ENCODE assay signal across 10 cellular contexts in genomic region chr10:19815036-19815435, GRCh38. TPM values are rescaled to one million over a fixed set of nuclear protein-coding genes. Genes with fewer than 3 reads are reported as not detected.
DNase-seq lines count a peak whose midpoint lies in the region; ATAC-seq, FAIRE-seq and TF ChIP-seq lines count a peak whose summit lies in the region.
"Had no signal": no experiment of that assay in that cellular context is flagged by ENCODE, and none has a peak within 500 bp of the region (broad histone marks: within the 10 kb centered on the region; RNA-seq: fewer than 3 reads in every experiment).

No MANE protein-coding gene starts in this region.

- no peak for TF ChIP-seq POLR2A in K562 (conservative IDR thresholded peaks at IDR 0.05)

- H3K9ac ChIP-seq in K562 (ENCODE audit: insufficient read depth in 1 of 2, low read depth in 2 of 2, low read length in 2 of 2) = no peak overlapping the region
- H3K9ac ChIP-seq in kidney (ENCODE audit: low read length in 2 of 2) = peak overlapping the region in 1 of 2 donors; percentile 73

- H3K27ac ChIP-seq in K562 (ENCODE audit: extremely low read depth, low read depth, low read length) (no peak overlapping the region), kidney (ENCODE audit: low read depth in 2 of 2, low read length in 2 of 2) (peak overlapping the region in 1 of 2 donors; percentile 90)

- no peaks in the 10 kb centered on the region for H3K9me1 ChIP-seq in K562 (ENCODE audit: control insufficient read depth, insufficient read depth, low read length)

- no peak for ATAC-seq in K562
- no peak for ATAC-seq in HG03045 (IDR thresholded peaks at IDR 0.05; ENCODE audit: unreplicated experiment)

- no peak overlapping the region for H3K4me2 ChIP-seq in K562 (ENCODE audit: insufficient read depth, low read length)

- H3K9me3 ChIP-seq in K562 (replicated peaks; ENCODE audit: control insufficient read depth, insufficient read depth, low read depth, low read length) (no peaks in the 10 kb centered on the region), kidney (ENCODE audit: control insufficient read depth in 1 of 2, low read length in 2 of 2) (no peaks in the 10 kb centered on the region)

- TF ChIP-seq RAD21 in K562 (CRISPR knock-in tag; conservative IDR thresholded peaks at IDR 0.05 in 1 of 2, IDR thresholded peaks at IDR 0.05 in 1 of 2) = no peak

- no peak for TF ChIP-seq CTCF in K562 (IDR thresholded peaks at IDR 0.05 in 2 of 3, conservative IDR thresholded peaks at IDR 0.05 in 1 of 3; ENCODE audit: insufficient read depth in 2 of 3, low read depth in 1 of 3, low read length in 3 of 3)
- no peak for TF ChIP-seq CTCF in kidney (IDR thresholded peaks at IDR 0.05; ENCODE audit: borderline replicate concordance, extremely low read depth, insufficient read depth)
- no peak for TF ChIP-seq CTCF in GM13976 (IDR thresholded peaks at IDR 0.05; ENCODE audit: borderline replicate concordance, control extremely low read depth, extremely low read depth, insufficient read depth, missing control alignments)

- no peaks in the 10 kb centered on the region for H3K36me3 ChIP-seq in K562 (ENCODE audit: control insufficient read depth, insufficient read depth, low read length)
- H3K36me3 ChIP-seq in kidney (ENCODE audit: control insufficient read depth in 1 of 2, insufficient read depth in 2 of 2, low read length in 2 of 2) = no peaks in the 10 kb centered on the region

- intact Hi-C loops in K562 (cut with micrococcal nuclease) = no loop called here
- intact Hi-C loops in kidney (cut with DNase I) = no loop called here

- DNase-seq in K562 (ENCODE audit: extremely low read depth in 1 of 4, low spot score in 3 of 4) = no peak
- DNase-seq in kidney = no peak
- DNase-seq in skeletal muscle cell (ENCODE audit: low read depth) = no peak
- DNase-seq in hippocampal formation (lab: John Stamatoyannopoulos, UW) = no peak
- DNase-seq in GM13976 (ENCODE audit: low spot score) = no peak
- DNase-seq in NCI-H1105 (lab: John Stamatoyannopoulos, UW) = no peak
- DNase-seq: activated T-cell treated with anti-CD3 and anti-CD28 coated beads, Interleukin-2, amount 50 U/mL, for 24 hours had no signal

- no peaks in the 10 kb centered on the region for H4K20me1 ChIP-seq in K562 (replicated peaks; ENCODE audit: control insufficient read depth, insufficient read depth, low read length)

- BruUV-seq in K562 (replicated peaks; lab: Mats Ljungman, UMichigan) = no TSS peak

- H2AFZ ChIP-seq in K562 (ENCODE audit: low read depth, low read length) = no peak overlapping the region

- FAIRE-seq in K562 (lab: Jason Lieb, UNC) = no peak
- no peak for FAIRE-seq in kidney (lab: Jason Lieb, UNC)

- TF ChIP-seq EP300 in K562 (IDR thresholded peaks at IDR 0.05; ENCODE audit: low read length) = no peak

- H3K27me3 ChIP-seq in K562 (ENCODE audit: control insufficient read depth in 2 of 2, insufficient read depth in 2 of 2, low read length in 2 of 2) = peaks cover 0 to 15% of the 10 kb centered on the region in 2 experiments; a peak in 3 of 5 replicates

- in situ Hi-C loops in K562 (cut with MboI) = no loop called here
- in situ Hi-C loops in GM13976 (cut with MboI; ENCODE audit: low sequenced_read_pairs, unreplicated experiment) = no loop called here

- no peaks in the 10 kb centered on the region for H3K79me2 ChIP-seq in K562 (ENCODE audit: control insufficient read depth, insufficient read depth, low read length)

- 5% methylated on average over 11 of the region's 11 CpGs for WGBS in K562 (ENCODE audit: insufficient coverage, low coverage, missing lambda C conversion rate)

- POLR2A ChIA-PET in K562 (lab: Yijun Ruan, JAX) = no interaction called here

- H3K4me3 ChIP-seq in GM08714 (ENCODE audit: low read length) = peak overlapping the region; percentile 77
- H3K4me3 ChIP-seq in K562 = no peak overlapping the region
- peak overlapping the region; percentile 94 to 98 for H3K4me3 ChIP-seq in kidney (ENCODE audit: low read length in 2 of 2)
- peak overlapping the region; percentile 60 for H3K4me3 ChIP-seq in skeletal muscle cell (ENCODE audit: low read depth, low read length)

- H3K4me1 ChIP-seq in K562 (replicated peaks in 1 of 2; ENCODE audit: control insufficient read depth in 2 of 2, insufficient read depth in 2 of 2, low read length in 2 of 2) = peaks cover 0 to 18% of the 10 kb centered on the region in 2 experiments; a peak in 2 of 5 replicates
- no peaks in the 10 kb centered on the region for H3K4me1 ChIP-seq in kidney (ENCODE audit: control insufficient read depth in 1 of 2, insufficient read depth in 1 of 2, low read depth in 1 of 2, low read length in 2 of 2)

- CTCF ChIA-PET in K562 (lab: Yijun Ruan, JAX; ENCODE audit: low intra/inter-chr PET ratio) = no interaction called here

TF ChIP-seq in K562, 482 proteins besides CTCF, POLR2A, EP300 and RAD21:
- no peak for TF ChIP-seq PTRF (tag; IDR thresholded peaks at IDR 0.05)
- TF ChIP-seq ZNF384 (IDR thresholded peaks at IDR 0.05; ENCODE audit: low read depth, low read length) = no peak
- TF ChIP-seq, protein P1, sequence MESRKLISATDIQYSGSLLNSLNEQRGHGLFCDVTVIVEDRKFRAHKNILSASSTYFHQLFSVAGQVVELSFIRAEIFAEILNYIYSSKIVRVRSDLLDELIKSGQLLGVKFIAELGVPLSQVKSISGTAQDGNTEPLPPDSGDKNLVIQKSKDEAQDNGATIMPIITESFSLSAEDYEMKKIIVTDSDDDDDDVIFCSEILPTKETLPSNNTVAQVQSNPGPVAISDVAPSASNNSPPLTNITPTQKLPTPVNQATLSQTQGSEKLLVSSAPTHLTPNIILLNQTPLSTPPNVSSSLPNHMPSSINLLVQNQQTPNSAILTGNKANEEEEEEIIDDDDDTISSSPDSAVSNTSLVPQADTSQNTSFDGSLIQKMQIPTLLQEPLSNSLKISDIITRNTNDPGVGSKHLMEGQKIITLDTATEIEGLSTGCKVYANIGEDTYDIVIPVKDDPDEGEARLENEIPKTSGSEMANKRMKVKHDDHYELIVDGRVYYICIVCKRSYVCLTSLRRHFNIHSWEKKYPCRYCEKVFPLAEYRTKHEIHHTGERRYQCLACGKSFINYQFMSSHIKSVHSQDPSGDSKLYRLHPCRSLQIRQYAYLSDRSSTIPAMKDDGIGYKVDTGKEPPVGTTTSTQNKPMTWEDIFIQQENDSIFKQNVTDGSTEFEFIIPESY (CRISPR knock-in tag; IDR thresholded peaks at IDR 0.05) = no peak
- TF ChIP-seq SMARCE1 (IDR thresholded peaks at IDR 0.05) = no peak
- TF ChIP-seq ZNF239 (CRISPR knock-in tag; IDR thresholded peaks at IDR 0.05) = peak; percentile 56
TF ChIP-seq in K562: peak in this region for 1.

RNA-seq across cellular contexts. Expression of gene PLXDC2, which starts 1.2 kb away (rescaled TPM):
- not detected in 2 replicates for total RNA-seq in K562 (2011; cell fraction: chromatin; rRNA removed; ENCODE audit: low replicate concordance)
- not detected in 2 replicates for total RNA-seq in K562 (2011; cell fraction: nucleolus; rRNA removed)
- not detected in 2 replicates for total RNA-seq in K562 (2011; cell fraction: nucleoplasm; rRNA removed)
- total RNA-seq in K562 (2014; rRNA removed) (0.04 TPM in 1 of 2 replicates, not detected in the other), K562 (2014; rRNA removed; fragmentation: Illumina TruSeq; extraction: Trizol) (0.13 TPM in 1 of 2 replicates, not detected in the other), K562 (2015; rRNA removed; fragmentation: Illumina TruSeq; extraction: Trizol) (0.15 and 0.33 TPM in 2 replicates), K562 (2021) (0.09 and 0.16 TPM in 2 replicates), kidney (42.1 TPM)
- polyA plus RNA-seq in K562 (2011; rRNA removed) (0.11 and 1.3 TPM in 2 replicates), K562 (2014; fragmentation: Illumina TruSeq; extraction: Trizol) (0.09 and 0.10 TPM in 2 replicates), K562 (2014; fragmentation: Nextera tagmentation; extraction: Ambion mirVana) (under 1 TPM; 0.01 to 0.06 TPM), K562 (2014; rRNA removed) (not detected in 2 replicates), kidney (ENCODE audit: insufficient read depth, low read depth, low replicate concordance) (11.9 TPM)
- 0.16 and 0.96 TPM in 2 replicates for polyA plus RNA-seq in K562 (2011; cell fraction: cytosol; rRNA removed)
- 0.26 and 1.5 TPM in 2 replicates for polyA plus RNA-seq in K562 (2011; cell fraction: nucleus; rRNA removed)
- polyA plus RNA-seq in K562 (2012) = 0.03 and 0.08 TPM in 2 replicates
- 0.28 and 2.8 TPM in 2 replicates for polyA minus RNA-seq in K562 (2011; rRNA and poly(A)+ RNA removed)
- 0.09 TPM in 1 of 2 replicates, not detected in the other for polyA minus RNA-seq in K562 (2011; cell fraction: cytosol; rRNA and poly(A)+ RNA removed)
- 0.40 and 2.0 TPM in 2 replicates for polyA minus RNA-seq in K562 (2011; cell fraction: nucleus; rRNA and poly(A)+ RNA removed)
- total RNA-seq: G401 had no signal

Comparison
In these comparisons a context has a peak if more than half of its experiments do, and no peak if none do; other contexts are left out.
1. RNA of gene PLXDC2, which starts 1.2 kb away (total RNA-seq): 42.1 TPM in kidney (single experiment); 0.04 to 0.33 TPM in K562; every median in the first group is over 10 times any median in the second.